ENCODE assay signal across 1 cellular context in the genomic region with DNA sequence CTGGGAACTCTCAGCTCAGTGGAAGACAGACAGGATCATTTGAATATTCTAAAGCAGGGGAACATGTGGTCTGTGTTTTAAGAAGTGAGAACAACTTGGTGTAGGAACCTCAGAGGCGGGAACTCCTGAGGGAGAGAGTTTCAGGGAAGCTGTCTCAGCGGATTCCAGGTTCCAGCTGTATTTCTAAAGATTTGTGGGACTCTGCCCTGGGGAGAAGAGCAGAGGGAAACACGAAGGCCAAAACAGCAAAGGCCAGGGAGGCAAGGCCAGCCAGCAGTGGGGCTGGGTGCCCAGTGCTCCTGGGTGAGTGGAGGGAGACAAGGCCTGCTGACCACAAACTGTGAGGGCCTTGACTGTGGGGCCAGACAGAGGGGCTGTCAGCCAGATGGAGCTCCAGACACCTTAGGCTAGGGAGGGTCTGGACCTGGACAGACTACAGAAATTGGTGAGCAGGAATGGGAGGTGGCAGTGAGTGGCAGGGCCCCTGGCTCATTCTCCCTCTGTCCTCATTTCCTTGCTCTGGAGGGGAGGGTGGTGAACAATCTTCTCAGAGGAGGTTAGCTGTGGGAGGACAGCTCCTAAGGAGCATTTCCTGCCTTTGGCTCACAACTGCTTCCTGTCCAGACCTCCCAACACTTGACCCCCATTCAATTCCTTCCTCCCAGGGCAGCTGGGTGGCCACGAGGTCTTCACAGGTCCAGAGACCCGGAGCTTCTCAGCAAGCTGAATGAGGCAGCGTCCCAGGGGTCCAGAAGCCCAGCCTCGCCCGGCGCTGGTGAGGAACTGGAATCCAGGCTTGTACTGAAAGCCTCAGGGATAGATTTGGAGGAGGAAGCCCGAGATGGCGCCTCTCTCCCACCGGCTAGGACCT.
A peak's percentile ranks its signal among the peaks of the same experiment; 100 is the strongest.
TF ChIP-seq lines count a peak whose summit lies in the region.

No MANE protein-coding gene starts in this region.

TF ChIP-seq in K562, 482 proteins besides CTCF, POLR2A, EP300 and RAD21 (continued from another document):
- TF ChIP-seq, protein P1, sequence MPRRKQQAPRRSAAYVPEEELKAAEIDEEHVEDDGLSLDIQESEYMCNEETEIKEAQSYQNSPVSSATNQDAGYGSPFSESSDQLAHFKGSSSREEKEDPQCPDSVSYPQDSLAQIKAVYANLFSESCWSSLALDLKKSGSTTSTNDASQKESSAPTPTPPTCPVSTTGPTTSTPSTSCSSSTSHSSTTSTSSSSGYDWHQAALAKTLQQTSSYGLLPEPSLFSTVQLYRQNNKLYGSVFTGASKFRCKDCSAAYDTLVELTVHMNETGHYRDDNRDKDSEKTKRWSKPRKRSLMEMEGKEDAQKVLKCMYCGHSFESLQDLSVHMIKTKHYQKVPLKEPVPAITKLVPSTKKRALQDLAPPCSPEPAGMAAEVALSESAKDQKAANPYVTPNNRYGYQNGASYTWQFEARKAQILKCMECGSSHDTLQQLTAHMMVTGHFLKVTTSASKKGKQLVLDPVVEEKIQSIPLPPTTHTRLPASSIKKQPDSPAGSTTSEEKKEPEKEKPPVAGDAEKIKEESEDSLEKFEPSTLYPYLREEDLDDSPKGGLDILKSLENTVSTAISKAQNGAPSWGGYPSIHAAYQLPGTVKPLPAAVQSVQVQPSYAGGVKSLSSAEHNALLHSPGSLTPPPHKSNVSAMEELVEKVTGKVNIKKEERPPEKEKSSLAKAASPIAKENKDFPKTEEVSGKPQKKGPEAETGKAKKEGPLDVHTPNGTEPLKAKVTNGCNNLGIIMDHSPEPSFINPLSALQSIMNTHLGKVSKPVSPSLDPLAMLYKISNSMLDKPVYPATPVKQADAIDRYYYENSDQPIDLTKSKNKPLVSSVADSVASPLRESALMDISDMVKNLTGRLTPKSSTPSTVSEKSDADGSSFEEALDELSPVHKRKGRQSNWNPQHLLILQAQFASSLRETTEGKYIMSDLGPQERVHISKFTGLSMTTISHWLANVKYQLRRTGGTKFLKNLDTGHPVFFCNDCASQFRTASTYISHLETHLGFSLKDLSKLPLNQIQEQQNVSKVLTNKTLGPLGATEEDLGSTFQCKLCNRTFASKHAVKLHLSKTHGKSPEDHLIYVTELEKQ (CRISPR knock-in tag; IDR thresholded peaks at IDR 0.05) = no peak
- TF ChIP-seq ADNP (tag; IDR thresholded peaks at IDR 0.05) = no peak
- no peak for TF ChIP-seq ZNF695 (CRISPR knock-in tag; IDR thresholded peaks at IDR 0.05)
- peak in 1 of 2 experiments; percentile 34; a peak in 1 of 4 replicates for TF ChIP-seq MAZ (CRISPR knock-in tag; conservative IDR thresholded peaks at IDR 0.05 in 1 of 2, IDR thresholded peaks at IDR 0.05 in 1 of 2)
- TF ChIP-seq ZBTB40 (IDR thresholded peaks at IDR 0.05) = peak; percentile 56; the same call in 1 of the 2 replicates
- no peak for TF ChIP-seq ZBTB40 (CRISPR knock-in tag; IDR thresholded peaks at IDR 0.05)
- peak; percentile 79 for TF ChIP-seq GABPA (tag; conservative IDR thresholded peaks at IDR 0.05; ENCODE audit: low read depth)
- TF ChIP-seq NR2C1 (IDR thresholded peaks at IDR 0.05) = peak; percentile 78
- TF ChIP-seq NR2C1 (tag; IDR thresholded peaks at IDR 0.05) = peak; percentile 70; the same call in 1 of the 2 replicates
- TF ChIP-seq ZNF143 (CRISPR knock-in tag; IDR thresholded peaks at IDR 0.05) = no peak
- TF ChIP-seq GATAD2B (IDR thresholded peaks at IDR 0.05; ENCODE audit: borderline replicate concordance) = no peak
- no peak for TF ChIP-seq HSF4 (CRISPR knock-in tag; IDR thresholded peaks at IDR 0.05; ENCODE audit: borderline replicate concordance)
- TF ChIP-seq, protein P2, sequence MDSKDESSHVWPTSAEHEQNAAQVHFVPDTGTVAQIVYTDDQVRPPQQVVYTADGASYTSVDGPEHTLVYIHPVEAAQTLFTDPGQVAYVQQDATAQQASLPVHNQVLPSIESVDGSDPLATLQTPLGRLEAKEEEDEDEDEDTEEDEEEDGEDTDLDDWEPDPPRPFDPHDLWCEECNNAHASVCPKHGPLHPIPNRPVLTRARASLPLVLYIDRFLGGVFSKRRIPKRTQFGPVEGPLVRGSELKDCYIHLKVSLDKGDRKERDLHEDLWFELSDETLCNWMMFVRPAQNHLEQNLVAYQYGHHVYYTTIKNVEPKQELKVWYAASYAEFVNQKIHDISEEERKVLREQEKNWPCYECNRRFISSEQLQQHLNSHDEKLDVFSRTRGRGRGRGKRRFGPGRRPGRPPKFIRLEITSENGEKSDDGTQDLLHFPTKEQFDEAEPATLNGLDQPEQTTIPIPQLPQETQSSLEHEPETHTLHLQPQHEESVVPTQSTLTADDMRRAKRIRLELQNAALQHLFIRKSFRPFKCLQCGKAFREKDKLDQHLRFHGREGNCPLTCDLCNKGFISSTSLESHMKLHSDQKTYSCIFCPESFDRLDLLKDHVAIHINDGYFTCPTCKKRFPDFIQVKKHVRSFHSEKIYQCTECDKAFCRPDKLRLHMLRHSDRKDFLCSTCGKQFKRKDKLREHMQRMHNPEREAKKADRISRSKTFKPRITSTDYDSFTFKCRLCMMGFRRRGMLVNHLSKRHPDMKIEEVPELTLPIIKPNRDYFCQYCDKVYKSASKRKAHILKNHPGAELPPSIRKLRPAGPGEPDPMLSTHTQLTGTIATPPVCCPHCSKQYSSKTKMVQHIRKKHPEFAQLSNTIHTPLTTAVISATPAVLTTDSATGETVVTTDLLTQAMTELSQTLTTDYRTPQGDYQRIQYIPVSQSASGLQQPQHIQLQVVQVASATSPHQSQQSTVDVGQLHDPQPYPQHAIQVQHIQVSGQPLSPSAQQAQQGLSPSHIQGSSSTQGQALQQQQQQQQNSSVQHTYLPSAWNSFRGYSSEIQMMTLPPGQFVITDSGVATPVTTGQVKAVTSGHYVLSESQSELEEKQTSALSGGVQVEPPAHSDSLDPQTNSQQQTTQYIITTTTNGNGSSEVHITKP (IDR thresholded peaks at IDR 0.05; ENCODE audit: partially characterized antibody) = no peak
- TF ChIP-seq RFX5 (IDR thresholded peaks at IDR 0.05; ENCODE audit: low read depth, low read length) = no peak
- TF ChIP-seq ZFP1 (CRISPR knock-in tag; IDR thresholded peaks at IDR 0.05) = no peak
